ENCODE assay signal across 14 cellular contexts in genomic region chr1:209416009-209416408, GRCh38.
DNase-seq lines count a peak whose midpoint lies in the region; ATAC-seq and TF ChIP-seq lines count a peak whose summit lies in the region.
"Had no signal": no experiment of that assay in that cellular context is flagged by ENCODE, and none has a peak within 500 bp of the region (broad histone marks: within the 10 kb centered on the region; RNA-seq: fewer than 3 reads in every experiment).

No MANE protein-coding gene starts in this region.

- no peak overlapping the region for H3K4me3 ChIP-seq in Caco-2 (ENCODE audit: low read depth, low read length)
- H3K4me3 ChIP-seq: dorsolateral prefrontal cortex, gastrocnemius medialis, upper lobe of left lung had no signal

- H3K27me3 Mint-ChIP-seq in Caco-2 (ENCODE audit: insufficient read depth, unreplicated experiment) (no peaks in the 10 kb centered on the region), MCF 10A (ENCODE audit: insufficient read depth, unreplicated experiment) (no peaks in the 10 kb centered on the region), mesothelial cell of epicardium (ENCODE audit: low read depth) (no peaks in the 10 kb centered on the region)
- H3K27me3 Mint-ChIP-seq in stimulated activated naive B cell treated with anti-CD40 and anti-IgM and Interleukin-4, amounts not matched to agents 10 μg/mL and 1 μg/mL and 100 μg/mL, for 72 hours, result peaks cover 13 to 19% of the 10 kb centered on the region in 2 donors

- H3K27me3 ChIP-seq in Caco-2 (replicated peaks; ENCODE audit: control insufficient read depth, insufficient read depth, low read length), result no peaks in the 10 kb centered on the region
- H3K27me3 ChIP-seq: gastrocnemius medialis, upper lobe of left lung had no signal

- H3K27ac Mint-ChIP-seq in Caco-2 (ENCODE audit: unreplicated experiment) (peak overlapping the region; percentile 86), MCF 10A (ENCODE audit: low read depth, unreplicated experiment) (peak overlapping the region; percentile 96), mesothelial cell of epicardium (peak overlapping the region; percentile 84)
- H3K27ac Mint-ChIP-seq in stimulated activated naive B cell treated with anti-CD40 and anti-IgM and Interleukin-4, amounts not matched to agents 10 μg/mL and 1 μg/mL and 100 μg/mL, for 72 hours, result no peak overlapping the region

- ATAC-seq in GM18873 (IDR thresholded peaks at IDR 0.05; ENCODE audit: low FRiP score, unreplicated experiment) (no peak), HG02840 (IDR thresholded peaks at IDR 0.05; ENCODE audit: low FRiP score, unreplicated experiment) (no peak)
- ATAC-seq in stimulated activated naive B cell treated with anti-CD40 and anti-IgM and Interleukin-4, amounts not matched to agents 10 μg/mL and 1 μg/mL and 100 μg/mL, for 72 hours (replicated peaks), result no peak
- ATAC-seq: gastrocnemius medialis, left colon had no signal

- BruUV-seq in Caco-2 (replicated peaks; lab: Mats Ljungman, UMichigan) (no TSS peak), MCF 10A (replicated peaks; lab: Mats Ljungman, UMichigan) (no TSS peak)

- no peak for TF ChIP-seq CTCF in Caco-2 (IDR thresholded peaks at IDR 0.05; ENCODE audit: insufficient read depth in 1 of 2, low read depth in 1 of 2, low read length in 1 of 2, severe bottlenecking in 1 of 2, unreplicated experiment in 1 of 2)
- no peak for TF ChIP-seq CTCF in MCF 10A (IDR thresholded peaks at IDR 0.05; ENCODE audit: unreplicated experiment)
- TF ChIP-seq CTCF in mesothelial cell of epicardium (IDR thresholded peaks at IDR 0.05; ENCODE audit: unreplicated experiment), result no peak

- intact Hi-C loops in Caco-2 (cut with micrococcal nuclease; ENCODE audit: unreplicated experiment), result no loop called here
- intact Hi-C loops in MCF 10A (cut with micrococcal nuclease), result loop anchor here (1.0 to 2.0 kb wide), 3 partner anchors 13 to 59 kb away; no protein-coding TSS in a partner anchor

- H3K4me3 Mint-ChIP-seq in Caco-2 (ENCODE audit: unreplicated experiment) (no peak overlapping the region), MCF 10A (ENCODE audit: unreplicated experiment) (peak overlapping the region; percentile 53), mesothelial cell of epicardium (no peak overlapping the region)
- H3K4me3 Mint-ChIP-seq in stimulated activated naive B cell treated with anti-CD40 and anti-IgM and Interleukin-4, amounts not matched to agents 10 μg/mL and 1 μg/mL and 100 μg/mL, for 72 hours, result no peak overlapping the region

- H3K9me3 ChIP-seq in Caco-2, result no peaks in the 10 kb centered on the region
- H3K9me3 ChIP-seq: gastrocnemius medialis, upper lobe of left lung had no signal

- POLR2A ChIA-PET in Caco-2 (lab: Charles Lee), result interaction anchor here (0.7 to 0.8 kb wide), 2 partner anchors 12 to 1548 kb away, joined by 3 read pairs; no protein-coding TSS in a partner anchor
- POLR2A ChIA-PET in MCF 10A (lab: Yijun Ruan, JAX), result interaction anchor here (0.6 to 38.6 kb wide), 23 partner anchors 11 to 1171 kb away, joined by 3 to 6956 read pairs (median 6); partner anchors contain the start of genes LAMB3 and PLXNA2

- peaks cover 24% of the 10 kb centered on the region for H3K4me1 Mint-ChIP-seq in Caco-2 (ENCODE audit: low read depth, unreplicated experiment)
- peaks cover 65% of the 10 kb centered on the region for H3K4me1 Mint-ChIP-seq in MCF 10A (ENCODE audit: insufficient read depth, unreplicated experiment)
- H3K4me1 Mint-ChIP-seq in mesothelial cell of epicardium, result peaks cover 46% of the 10 kb centered on the region
- no peaks in the 10 kb centered on the region for H3K4me1 Mint-ChIP-seq in stimulated activated naive B cell treated with anti-CD40 and anti-IgM and Interleukin-4, amounts not matched to agents 10 μg/mL and 1 μg/mL and 100 μg/mL, for 72 hours

- H3K4me1 ChIP-seq in Caco-2, result peaks cover 43% of the 10 kb centered on the region
- H3K4me1 ChIP-seq: gastrocnemius medialis, upper lobe of left lung had no signal

- no peaks in the 10 kb centered on the region for H3K36me3 Mint-ChIP-seq in Caco-2 (ENCODE audit: insufficient read depth, unreplicated experiment)
- H3K36me3 Mint-ChIP-seq in MCF 10A (ENCODE audit: insufficient read depth, unreplicated experiment), result no peaks in the 10 kb centered on the region
- no peaks in the 10 kb centered on the region for H3K36me3 Mint-ChIP-seq in mesothelial cell of epicardium
- no peaks in the 10 kb centered on the region for H3K36me3 Mint-ChIP-seq in stimulated activated naive B cell treated with anti-CD40 and anti-IgM and Interleukin-4, amounts not matched to agents 10 μg/mL and 1 μg/mL and 100 μg/mL, for 72 hours

- CTCF ChIA-PET in Caco-2 (lab: Charles Lee), result interaction anchor here (0.8 to 0.9 kb wide), 2 partner anchors 12 to 14 kb away, joined by 3 read pairs; no protein-coding TSS in a partner anchor
- CTCF ChIA-PET in MCF 10A (lab: Yijun Ruan, JAX), result interaction anchor here (0.7 to 26.1 kb wide), 16 partner anchors 9 to 1394 kb away, joined by 3 to 1242 read pairs (median 5); no protein-coding TSS in a partner anchor

- H3K36me3 ChIP-seq in Caco-2 (ENCODE audit: control insufficient read depth, insufficient read depth, low read length), result no peaks in the 10 kb centered on the region
- H3K36me3 ChIP-seq: gastrocnemius medialis, upper lobe of left lung had no signal

- DNase-seq in Caco-2 (peak; percentile 46 to 76), NCI-H1694 treated with DMSO at 0.1 percent for 48 hours (lab: John Stamatoyannopoulos, UW) (peak; percentile 15), MCF 10A (ENCODE audit: unreplicated experiment) (peak; percentile 100), mesothelial cell of epicardium (ENCODE audit: low spot score in 2 of 2, unreplicated experiment in 2 of 2) (no peak)
- no peak for DNase-seq in stimulated activated naive B cell treated with anti-CD40 and anti-IgM and Interleukin-4, amounts not matched to agents 10 μg/mL and 1 μg/mL and 100 μg/mL, for 72 hours
- no peak for DNase-seq in activated naive CD4-positive, alpha-beta T cell (lab: John Stamatoyannopoulos, UW)
- DNase-seq: amniotic stem cell, dorsolateral prefrontal cortex, gastrocnemius medialis, left colon, Right ventricle myocardium superior had no signal

- H3K9me3 Mint-ChIP-seq in Caco-2 (ENCODE audit: unreplicated experiment) (peaks cover 10% of the 10 kb centered on the region), MCF 10A (ENCODE audit: unreplicated experiment) (no peaks in the 10 kb centered on the region), mesothelial cell of epicardium (no peaks in the 10 kb centered on the region)
- H3K9me3 Mint-ChIP-seq in stimulated activated naive B cell treated with anti-CD40 and anti-IgM and Interleukin-4, amounts not matched to agents 10 μg/mL and 1 μg/mL and 100 μg/mL, for 72 hours, result no peaks in the 10 kb centered on the region

Comparison
In these comparisons a context has a peak if more than half of its experiments do, and no peak if none do; other contexts are left out.
1. DNase-seq: peak in Caco-2 (2 of 2), NCI-H1694 treated with DMSO at 0.1 percent for 48 hours (single experiment) and MCF 10A (single experiment); none in mesothelial cell of epicardium (0 of 2), stimulated activated naive B cell treated with anti-CD40 and anti-IgM and Interleukin-4, amounts not matched to agents 10 μg/mL and 1 μg/mL and 100 μg/mL, for 72 hours (single experiment) and activated naive CD4-positive, alpha-beta T cell (0 of 4).